In the genomic region with DNA sequence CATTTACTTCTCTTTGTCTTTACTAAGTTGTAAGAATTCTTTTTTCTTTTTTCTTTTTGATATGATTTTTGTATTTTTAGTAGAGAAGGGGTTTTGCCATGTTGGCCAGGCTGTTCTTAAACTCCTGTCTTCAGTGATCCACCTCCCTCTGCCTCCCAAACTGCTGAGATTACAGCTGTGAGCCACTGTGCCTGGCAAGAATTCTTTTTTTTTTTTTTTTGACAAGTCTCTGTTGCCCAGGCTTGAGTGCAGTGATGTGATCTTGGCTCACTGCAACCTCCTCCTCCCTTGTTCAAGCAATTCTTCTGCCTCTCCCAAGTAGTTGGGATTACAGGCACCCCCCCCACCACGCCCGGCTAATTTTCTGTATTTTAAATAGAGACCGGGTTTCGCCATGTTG, we compare ENCODE assay signal across 16 cellular contexts. TPM values are rescaled to one million over a fixed set of nuclear protein-coding genes. Genes with fewer than 3 reads are reported as not detected.
"Had no signal": no experiment of that assay in that cellular context is flagged by ENCODE, and none has a peak within 500 bp of the region (broad histone marks: within the 10 kb centered on the region; RNA-seq: fewer than 3 reads in every experiment).

No MANE protein-coding gene starts in this region.

- H3K27me3 Mint-ChIP-seq: memory B cell had no signal

- FAIRE-seq: TTC549 had no signal

- H3K9me3 Mint-ChIP-seq: activated naive CD4-positive, alpha-beta T cell treated with anti-CD3 and anti-CD28 coated beads, Interleukin-2, amount 50 U/mL, for 72 hours; memory B cell had no signal

- H3K4me3 Mint-ChIP-seq: memory B cell, nephron progenitor cell had no signal

- ATAC-seq: left colon had no signal

- H3K27ac ChIP-seq: breast epithelium, esophagus muscularis mucosa, foreskin keratinocyte, sigmoid colon, uterus had no signal

- H3K9me3 ChIP-seq: breast epithelium, esophagus muscularis mucosa, sigmoid colon, uterus had no signal

- H3K4me1 ChIP-seq: breast epithelium, uterus had no signal

- H3K4me3 ChIP-seq: breast epithelium, dorsolateral prefrontal cortex, esophagus muscularis mucosa, sigmoid colon, uterus had no signal

- H3K27ac Mint-ChIP-seq: nephron progenitor cell had no signal

- H3K27me3 ChIP-seq: breast epithelium, dorsolateral prefrontal cortex, esophagus muscularis mucosa, foreskin keratinocyte, sigmoid colon, uterus had no signal

- DNase-seq: activated CD4-positive, alpha-beta T cell treated with anti-CD3 and anti-CD28 coated beads, Interleukin-2, amount 50 U/mL, for 48 hours; anterior cingulate cortex; dorsolateral prefrontal cortex; foreskin keratinocyte; head of caudate nucleus; left colon; nephron progenitor cell; sigmoid colon; stimulated activated CD4-positive, alpha-beta T cell treated with anti-CD3 and anti-CD28 coated beads, Interleukin-2, amount 100 ng/mL, for 48 hours; T-helper 2 cell; uterus had no signal

- H3K36me3 ChIP-seq: breast epithelium, uterus had no signal

RNA-seq across cellular contexts. Expression of a gene that starts 21.8 kb away (rescaled TPM):
- total RNA-seq: foreskin keratinocyte had no signal
- polyA plus RNA-seq: foreskin keratinocyte had no signal
